In genomic region chr14:105859717-105860614, GRCh38 we compare ENCODE assay signal across 10 cellular contexts.
DNase-seq lines count a peak whose midpoint lies in the region; ATAC-seq and TF ChIP-seq lines count a peak whose summit lies in the region.
"Had no signal": no experiment of that assay in that cellular context is flagged by ENCODE, and none has a peak within 500 bp of the region (broad histone marks: within the 10 kb centered on the region; RNA-seq: fewer than 3 reads in every experiment).

No MANE protein-coding gene starts in this region.

- H3K4me2 ChIP-seq in smooth muscle cell = no peak overlapping the region

- no peaks in the 10 kb centered on the region for H3K9me3 Mint-ChIP-seq in activated naive CD8-positive, alpha-beta T cell treated with anti-CD3 and anti-CD28 coated beads, Interleukin-2, amount 10 ng/mL, durations not matched to agents 7 days and 5 days

- no peaks in the 10 kb centered on the region for H3K79me2 ChIP-seq in smooth muscle cell (ENCODE audit: low read depth)

- no peak overlapping the region for H2AFZ ChIP-seq in smooth muscle cell (ENCODE audit: low read depth)

- POLR2A ChIA-PET in activated naive CD8-positive, alpha-beta T cell treated with anti-CD3 and anti-CD28 coated beads, Interleukin-2, amount 10 ng/mL, durations not matched to agents 7 days and 5 days (lab: Charles Lee) = no interaction called here

- no peaks in the 10 kb centered on the region for H4K20me1 ChIP-seq in smooth muscle cell (ENCODE audit: low read depth)

- peaks cover 1% of the 10 kb centered on the region for H3K36me3 Mint-ChIP-seq in activated naive CD8-positive, alpha-beta T cell treated with anti-CD3 and anti-CD28 coated beads, Interleukin-2, amount 10 ng/mL, durations not matched to agents 7 days and 5 days

- no peak overlapping the region for H3K9ac ChIP-seq in smooth muscle cell (ENCODE audit: low read depth)

- H3F3A ChIP-seq in smooth muscle cell (ENCODE audit: low read depth) = no peaks in the 10 kb centered on the region

- H3K27me3 ChIP-seq in GM06990 (replicated peaks; ENCODE audit: control insufficient read depth, insufficient read depth, low read length) (no peaks in the 10 kb centered on the region), ovary (no peaks in the 10 kb centered on the region), smooth muscle cell (ENCODE audit: low read depth) (no peaks in the 10 kb centered on the region)

- H3K9me3 ChIP-seq in ovary (peaks cover 0 to 7% of the 10 kb centered on the region in 2 donors), smooth muscle cell (replicated peaks; ENCODE audit: low read depth) (peaks cover 10% of the 10 kb centered on the region)

- H3K27ac ChIP-seq in ovary (no peak overlapping the region), smooth muscle cell (ENCODE audit: low read depth) (no peak overlapping the region)
- H3K27ac ChIP-seq: VCaP had no signal

- H3K27me3 Mint-ChIP-seq in activated naive CD8-positive, alpha-beta T cell treated with anti-CD3 and anti-CD28 coated beads, Interleukin-2, amount 10 ng/mL, durations not matched to agents 7 days and 5 days = no peaks in the 10 kb centered on the region

- 81 to 92% (median 87%) methylated on average over 11 of the region's 11 CpGs for WGBS in ovary, 3 donors
- 77% methylated on average over 8 of the region's 11 CpGs for WGBS in smooth muscle cell (ENCODE audit: low lambda C conversion rate)

- ATAC-seq in activated naive CD8-positive, alpha-beta T cell treated with anti-CD3 and anti-CD28 coated beads, Interleukin-2, amount 10 ng/mL, durations not matched to agents 7 days and 5 days (ENCODE audit: low read depth) = peak; percentile 49

- peak overlapping the region; percentile 64 for H3K4me3 Mint-ChIP-seq in activated naive CD8-positive, alpha-beta T cell treated with anti-CD3 and anti-CD28 coated beads, Interleukin-2, amount 10 ng/mL, durations not matched to agents 7 days and 5 days

- DNase-seq in GM06990 (ENCODE audit: extremely low read depth, insufficient read length) = no peak
- DNase-seq in activated naive CD8-positive, alpha-beta T cell treated with anti-CD3 and anti-CD28 coated beads, Interleukin-2, amount 10 ng/mL, durations not matched to agents 7 days and 5 days = peak; percentile 56
- DNase-seq in ovary = peak; percentile 3 to 21 (median 3)
- DNase-seq in HT-29 (ENCODE audit: low spot score) = no peak
- DNase-seq in smooth muscle cell (lab: John Stamatoyannopoulos, UW; ENCODE audit: unreplicated experiment) = no peak
- no peak for DNase-seq in NCI-H1417 (lab: John Stamatoyannopoulos, UW)
- DNase-seq in T-helper 9 cell = no peak
- DNase-seq: EL had no signal

- TF ChIP-seq CTCF in GM06990 (IDR thresholded peaks at IDR 0.05; ENCODE audit: insufficient read depth, low read length, poor library complexity, severe bottlenecking) (no peak), ovary (IDR thresholded peaks at IDR 0.05) (no peak), smooth muscle cell (IDR thresholded peaks at IDR 0.05; ENCODE audit: borderline replicate concordance, insufficient read depth, poor library complexity, severe bottlenecking) (no peak)

- H3K36me3 ChIP-seq in GM06990 (ENCODE audit: control insufficient read depth, insufficient read depth, low read length) (peaks cover 25% of the 10 kb centered on the region), ovary (no peaks in the 10 kb centered on the region), smooth muscle cell (ENCODE audit: low read depth) (no peaks in the 10 kb centered on the region)

- peak overlapping the region; percentile 90 for H3K27ac Mint-ChIP-seq in activated naive CD8-positive, alpha-beta T cell treated with anti-CD3 and anti-CD28 coated beads, Interleukin-2, amount 10 ng/mL, durations not matched to agents 7 days and 5 days

- H3K4me1 ChIP-seq in ovary (ENCODE audit: insufficient read depth) (no peaks in the 10 kb centered on the region), smooth muscle cell (ENCODE audit: low read depth) (no peaks in the 10 kb centered on the region)

- H3K4me3 ChIP-seq in GM06990 (replicated peaks; ENCODE audit: low read depth, low read length) (peak overlapping the region; percentile 80), ovary (no peak overlapping the region), smooth muscle cell (no peak overlapping the region)

- TF ChIP-seq POLR2A in Raji (IDR thresholded peaks at IDR 0.05; ENCODE audit: insufficient read depth, low read depth, low read length) = peak; percentile 55
- no peak for TF ChIP-seq POLR2A in ovary (IDR thresholded peaks at IDR 0.05)

- intact Hi-C loops in ovary (cut with DNase I) = no loop called here

- TF ChIP-seq EP300 in ovary (IDR thresholded peaks at IDR 0.05) = no peak

- peaks cover 35% of the 10 kb centered on the region for H3K4me1 Mint-ChIP-seq in activated naive CD8-positive, alpha-beta T cell treated with anti-CD3 and anti-CD28 coated beads, Interleukin-2, amount 10 ng/mL, durations not matched to agents 7 days and 5 days

Comparison
In these comparisons a context has a peak if more than half of its experiments do, and no peak if none do; other contexts are left out.
1. DNase-seq: peak in activated naive CD8-positive, alpha-beta T cell treated with anti-CD3 and anti-CD28 coated beads, Interleukin-2, amount 10 ng/mL, durations not matched to agents 7 days and 5 days (single experiment) and ovary (5 of 5); none in GM06990 (single experiment), HT-29 (single experiment), smooth muscle cell (single experiment), NCI-H1417 (0 of 3) and T-helper 9 cell (single experiment).